8 cellular contexts compared by ENCODE assay signal in the genomic region with DNA sequence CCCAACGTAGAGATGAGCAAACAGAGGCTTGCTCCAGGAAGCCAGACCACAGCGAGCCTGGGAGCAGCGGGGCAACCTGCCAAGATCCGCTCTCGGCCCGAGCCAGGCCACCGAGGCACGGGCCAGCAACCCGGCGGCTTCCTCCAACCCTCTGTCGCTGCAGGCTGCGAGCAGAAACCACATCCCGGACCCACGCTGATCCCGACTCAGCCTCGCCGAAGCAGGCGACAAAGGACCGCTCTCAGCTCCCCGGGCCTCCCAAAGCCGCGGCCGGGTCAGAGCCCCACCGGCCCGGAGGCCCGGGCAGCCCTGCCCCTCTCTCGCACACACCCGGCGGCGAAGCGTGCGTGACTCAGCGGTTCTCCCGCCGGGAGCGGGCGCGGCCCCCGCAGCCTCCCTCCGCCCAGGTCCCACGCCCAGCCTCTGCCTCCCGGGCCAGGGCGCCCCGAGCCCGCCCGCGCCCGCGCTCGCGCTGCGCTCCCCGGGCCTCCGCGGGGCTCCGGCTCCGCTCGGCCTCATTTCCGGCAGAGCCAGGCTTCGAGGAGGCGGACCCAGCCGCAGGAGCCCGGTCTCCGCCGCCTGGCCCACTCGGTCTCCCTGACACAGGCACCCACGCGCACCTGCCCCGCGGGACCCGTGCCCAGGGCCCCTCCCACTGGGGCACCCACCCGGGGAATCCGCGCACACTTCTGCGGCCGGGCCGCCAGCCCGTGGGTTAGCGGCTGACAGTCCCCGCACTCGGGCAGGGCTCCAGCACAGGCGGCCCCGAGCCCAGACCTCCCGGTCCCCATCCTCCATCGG. TPM values are rescaled to one million over a fixed set of nuclear protein-coding genes. Genes with fewer than 3 reads are reported as not detected.
DNase-seq lines count a peak whose midpoint lies in the region; ATAC-seq and TF ChIP-seq lines count a peak whose summit lies in the region.

No MANE protein-coding gene starts in this region.

- peak; percentile 43 for ATAC-seq in SK-N-SH treated with all-trans-retinoic acid at 6 μM for 48 hours
- ATAC-seq in GM18505 (IDR thresholded peaks at IDR 0.05; ENCODE audit: unreplicated experiment): no peak

- peak overlapping the region; percentile 81 for H3K4me3 Mint-ChIP-seq in type B pancreatic cell

- H3K36me3 Mint-ChIP-seq in type B pancreatic cell: no peaks in the 10 kb centered on the region

- no peak for TF ChIP-seq CTCF in type B pancreatic cell (conservative IDR thresholded peaks at IDR 0.05)

- H3K9me3 Mint-ChIP-seq in type B pancreatic cell: no peaks in the 10 kb centered on the region

- H3K27ac Mint-ChIP-seq in type B pancreatic cell: no peak overlapping the region

- TF ChIP-seq POLR2A in erythroblast (IDR thresholded peaks at IDR 0.05; ENCODE audit: low read length): no peak
- no peak for TF ChIP-seq POLR2A in GM18505 (IDR thresholded peaks at IDR 0.05; ENCODE audit: borderline replicate concordance, extremely low read depth, insufficient read depth, insufficient read length)

- H3K27me3 Mint-ChIP-seq in type B pancreatic cell: peaks cover 82% of the 10 kb centered on the region

- no peaks in the 10 kb centered on the region for H3K4me1 Mint-ChIP-seq in type B pancreatic cell (ENCODE audit: unreplicated experiment)

- DNase-seq in NCI-H1417 (lab: John Stamatoyannopoulos, UW) (peak in 2 of 3 experiments; percentile 64 to 69), NCI-H1417 treated with DMSO at 0.1 percent for 48 hours (lab: John Stamatoyannopoulos, UW) (no peak), erythroblast (lab: John Stamatoyannopoulos, UW) (peak; percentile 54 to 80), midbrain (lab: John Stamatoyannopoulos, UW) (peak; percentile 83), type B pancreatic cell (ENCODE audit: extremely low spot score, unreplicated experiment) (peak; percentile 69), NCI-H2171 treated with DMSO at 0.1 percent for 48 hours (lab: John Stamatoyannopoulos, UW) (no peak)

TF ChIP-seq in SK-N-SH treated with all-trans-retinoic acid at 6 μM for 48 hours, 23 proteins besides CTCF, POLR2A, EP300 and RAD21:
- TF ChIP-seq, protein P1, sequence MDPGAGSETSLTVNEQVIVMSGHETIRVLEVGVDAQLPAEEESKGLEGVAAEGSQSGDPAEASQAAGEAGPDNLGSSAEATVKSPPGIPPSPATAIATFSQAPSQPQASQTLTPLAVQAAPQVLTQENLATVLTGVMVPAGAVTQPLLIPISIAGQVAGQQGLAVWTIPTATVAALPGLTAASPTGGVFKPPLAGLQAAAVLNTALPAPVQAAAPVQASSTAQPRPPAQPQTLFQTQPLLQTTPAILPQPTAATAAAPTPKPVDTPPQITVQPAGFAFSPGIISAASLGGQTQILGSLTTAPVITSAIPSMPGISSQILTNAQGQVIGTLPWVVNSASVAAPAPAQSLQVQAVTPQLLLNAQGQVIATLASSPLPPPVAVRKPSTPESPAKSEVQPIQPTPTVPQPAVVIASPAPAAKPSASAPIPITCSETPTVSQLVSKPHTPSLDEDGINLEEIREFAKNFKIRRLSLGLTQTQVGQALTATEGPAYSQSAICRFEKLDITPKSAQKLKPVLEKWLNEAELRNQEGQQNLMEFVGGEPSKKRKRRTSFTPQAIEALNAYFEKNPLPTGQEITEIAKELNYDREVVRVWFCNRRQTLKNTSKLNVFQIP (CRISPR knock-in tag; IDR thresholded peaks at IDR 0.05; ENCODE audit: borderline replicate concordance, low read depth): no peak
- no peak for TF ChIP-seq ZNF565 (CRISPR knock-in tag; conservative IDR thresholded peaks at IDR 0.05; ENCODE audit: low read depth)
- TF ChIP-seq RARB (CRISPR knock-in tag; IDR thresholded peaks at IDR 0.05): no peak
- no peak for TF ChIP-seq ZFP3 (CRISPR knock-in tag; IDR thresholded peaks at IDR 0.05)
- TF ChIP-seq, protein P2, sequence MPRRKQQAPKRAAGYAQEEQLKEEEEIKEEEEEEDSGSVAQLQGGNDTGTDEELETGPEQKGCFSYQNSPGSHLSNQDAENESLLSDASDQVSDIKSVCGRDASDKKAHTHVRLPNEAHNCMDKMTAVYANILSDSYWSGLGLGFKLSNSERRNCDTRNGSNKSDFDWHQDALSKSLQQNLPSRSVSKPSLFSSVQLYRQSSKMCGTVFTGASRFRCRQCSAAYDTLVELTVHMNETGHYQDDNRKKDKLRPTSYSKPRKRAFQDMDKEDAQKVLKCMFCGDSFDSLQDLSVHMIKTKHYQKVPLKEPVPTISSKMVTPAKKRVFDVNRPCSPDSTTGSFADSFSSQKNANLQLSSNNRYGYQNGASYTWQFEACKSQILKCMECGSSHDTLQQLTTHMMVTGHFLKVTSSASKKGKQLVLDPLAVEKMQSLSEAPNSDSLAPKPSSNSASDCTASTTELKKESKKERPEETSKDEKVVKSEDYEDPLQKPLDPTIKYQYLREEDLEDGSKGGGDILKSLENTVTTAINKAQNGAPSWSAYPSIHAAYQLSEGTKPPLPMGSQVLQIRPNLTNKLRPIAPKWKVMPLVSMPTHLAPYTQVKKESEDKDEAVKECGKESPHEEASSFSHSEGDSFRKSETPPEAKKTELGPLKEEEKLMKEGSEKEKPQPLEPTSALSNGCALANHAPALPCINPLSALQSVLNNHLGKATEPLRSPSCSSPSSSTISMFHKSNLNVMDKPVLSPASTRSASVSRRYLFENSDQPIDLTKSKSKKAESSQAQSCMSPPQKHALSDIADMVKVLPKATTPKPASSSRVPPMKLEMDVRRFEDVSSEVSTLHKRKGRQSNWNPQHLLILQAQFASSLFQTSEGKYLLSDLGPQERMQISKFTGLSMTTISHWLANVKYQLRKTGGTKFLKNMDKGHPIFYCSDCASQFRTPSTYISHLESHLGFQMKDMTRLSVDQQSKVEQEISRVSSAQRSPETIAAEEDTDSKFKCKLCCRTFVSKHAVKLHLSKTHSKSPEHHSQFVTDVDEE (CRISPR knock-in tag; IDR thresholded peaks at IDR 0.05): no peak
- TF ChIP-seq CSDC2 (CRISPR knock-in tag; IDR thresholded peaks at IDR 0.05): no peak
- TF ChIP-seq BACH2 (CRISPR knock-in tag; IDR thresholded peaks at IDR 0.05; ENCODE audit: borderline replicate concordance): no peak
- TF ChIP-seq, protein P3, sequence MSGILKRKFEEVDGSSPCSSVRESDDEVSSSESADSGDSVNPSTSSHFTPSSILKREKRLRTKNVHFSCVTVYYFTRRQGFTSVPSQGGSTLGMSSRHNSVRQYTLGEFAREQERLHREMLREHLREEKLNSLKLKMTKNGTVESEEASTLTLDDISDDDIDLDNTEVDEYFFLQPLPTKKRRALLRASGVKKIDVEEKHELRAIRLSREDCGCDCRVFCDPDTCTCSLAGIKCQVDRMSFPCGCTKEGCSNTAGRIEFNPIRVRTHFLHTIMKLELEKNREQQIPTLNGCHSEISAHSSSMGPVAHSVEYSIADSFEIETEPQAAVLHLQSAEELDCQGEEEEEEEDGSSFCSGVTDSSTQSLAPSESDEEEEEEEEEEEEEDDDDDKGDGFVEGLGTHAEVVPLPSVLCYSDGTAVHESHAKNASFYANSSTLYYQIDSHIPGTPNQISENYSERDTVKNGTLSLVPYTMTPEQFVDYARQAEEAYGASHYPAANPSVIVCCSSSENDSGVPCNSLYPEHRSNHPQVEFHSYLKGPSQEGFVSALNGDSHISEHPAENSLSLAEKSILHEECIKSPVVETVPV (CRISPR knock-in tag; IDR thresholded peaks at IDR 0.05): no peak
- TF ChIP-seq, protein P4, sequence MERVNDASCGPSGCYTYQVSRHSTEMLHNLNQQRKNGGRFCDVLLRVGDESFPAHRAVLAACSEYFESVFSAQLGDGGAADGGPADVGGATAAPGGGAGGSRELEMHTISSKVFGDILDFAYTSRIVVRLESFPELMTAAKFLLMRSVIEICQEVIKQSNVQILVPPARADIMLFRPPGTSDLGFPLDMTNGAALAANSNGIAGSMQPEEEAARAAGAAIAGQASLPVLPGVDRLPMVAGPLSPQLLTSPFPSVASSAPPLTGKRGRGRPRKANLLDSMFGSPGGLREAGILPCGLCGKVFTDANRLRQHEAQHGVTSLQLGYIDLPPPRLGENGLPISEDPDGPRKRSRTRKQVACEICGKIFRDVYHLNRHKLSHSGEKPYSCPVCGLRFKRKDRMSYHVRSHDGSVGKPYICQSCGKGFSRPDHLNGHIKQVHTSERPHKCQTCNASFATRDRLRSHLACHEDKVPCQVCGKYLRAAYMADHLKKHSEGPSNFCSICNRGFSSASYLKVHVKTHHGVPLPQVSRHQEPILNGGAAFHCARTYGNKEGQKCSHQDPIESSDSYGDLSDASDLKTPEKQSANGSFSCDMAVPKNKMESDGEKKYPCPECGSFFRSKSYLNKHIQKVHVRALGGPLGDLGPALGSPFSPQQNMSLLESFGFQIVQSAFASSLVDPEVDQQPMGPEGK (CRISPR knock-in tag; IDR thresholded peaks at IDR 0.05; ENCODE audit: borderline replicate concordance): no peak
- TF ChIP-seq, protein P5, sequence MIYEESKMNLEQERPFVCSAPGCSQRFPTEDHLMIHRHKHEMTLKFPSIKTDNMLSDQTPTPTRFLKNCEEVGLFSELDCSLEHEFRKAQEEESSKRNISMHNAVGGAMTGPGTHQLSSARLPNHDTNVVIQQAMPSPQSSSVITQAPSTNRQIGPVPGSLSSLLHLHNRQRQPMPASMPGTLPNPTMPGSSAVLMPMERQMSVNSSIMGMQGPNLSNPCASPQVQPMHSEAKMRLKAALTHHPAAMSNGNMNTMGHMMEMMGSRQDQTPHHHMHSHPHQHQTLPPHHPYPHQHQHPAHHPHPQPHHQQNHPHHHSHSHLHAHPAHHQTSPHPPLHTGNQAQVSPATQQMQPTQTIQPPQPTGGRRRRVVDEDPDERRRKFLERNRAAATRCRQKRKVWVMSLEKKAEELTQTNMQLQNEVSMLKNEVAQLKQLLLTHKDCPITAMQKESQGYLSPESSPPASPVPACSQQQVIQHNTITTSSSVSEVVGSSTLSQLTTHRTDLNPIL (CRISPR knock-in tag; IDR thresholded peaks at IDR 0.05; ENCODE audit: low read depth): no peak
- TF ChIP-seq ZFP30 (CRISPR knock-in tag; IDR thresholded peaks at IDR 0.05): no peak
- TF ChIP-seq ARNTL (CRISPR knock-in tag; IDR thresholded peaks at IDR 0.05; ENCODE audit: borderline replicate concordance, low read depth): no peak
- TF ChIP-seq OSR1 (CRISPR knock-in tag; IDR thresholded peaks at IDR 0.05): no peak
- no peak for TF ChIP-seq ESRRG (CRISPR knock-in tag; IDR thresholded peaks at IDR 0.05)
- no peak for TF ChIP-seq ZC3H10 (CRISPR knock-in tag; IDR thresholded peaks at IDR 0.05)

RNA-seq across cellular contexts. Expression of a gene that starts 1.7 kb away (rescaled TPM):
- total RNA-seq in type B pancreatic cell (ENCODE audit: low replicate concordance): 10.8 and 52.6 TPM in 2 replicates

Comparison
In these comparisons a context has a peak if more than half of its experiments do, and no peak if none do; other contexts are left out.
1. DNase-seq: peak in NCI-H1417 (2 of 3), erythroblast (2 of 2), midbrain (single experiment) and type B pancreatic cell (single experiment); none in NCI-H1417 treated with DMSO at 0.1 percent for 48 hours (single experiment) and NCI-H2171 treated with DMSO at 0.1 percent for 48 hours (single experiment).